ENCODE assay signal across 19 cellular contexts in the genomic region with DNA sequence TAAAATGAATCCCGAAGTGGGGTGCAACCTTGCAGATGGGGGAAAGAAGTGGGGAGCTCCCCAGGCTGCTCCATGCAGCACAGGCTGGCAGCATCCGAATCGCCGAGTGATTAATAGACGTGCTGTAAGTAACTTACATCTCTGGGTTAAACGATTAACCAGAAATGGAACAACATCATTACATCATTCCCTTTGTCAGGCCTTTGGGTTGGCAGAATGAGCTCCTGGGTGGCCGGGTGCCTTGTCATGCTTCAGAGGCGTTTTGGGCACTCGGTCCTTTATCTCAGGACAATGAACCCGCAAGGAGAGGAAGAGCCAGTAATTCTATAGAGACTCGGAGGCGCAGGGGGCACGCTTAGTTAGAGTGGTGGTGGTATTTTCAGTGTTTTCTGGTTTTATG.
DNase-seq lines count a peak whose midpoint lies in the region; ATAC-seq and FAIRE-seq lines count a peak whose summit lies in the region.
"Had no signal": no experiment of that assay in that cellular context is flagged by ENCODE, and none has a peak within 500 bp of the region (broad histone marks: within the 10 kb centered on the region; RNA-seq: fewer than 3 reads in every experiment).

No MANE protein-coding gene starts in this region.

- in situ Hi-C loops in Caki2 (cut with HindIII; ENCODE audit: low pct_unique_long_range_greater_than_20kb, low sequenced_read_pairs): no loop called here

- no peak for FAIRE-seq in RCC 7860 (lab: Jason Lieb, UNC)
- FAIRE-seq: D721Med, GM12892 had no signal

- peak; percentile 83 for DNase-seq in Caki2 (ENCODE audit: low read depth)
- peak; percentile 49 for DNase-seq in RCC 7860 (ENCODE audit: low spot score)
- peak; percentile 75 for DNase-seq in kidney tubule cell (ENCODE audit: low spot score)
- DNase-seq in retina: peak; percentile 25
- DNase-seq in GDM1 (lab: John Stamatoyannopoulos, UW): no peak
- DNase-seq: Caco-2; CD4-positive, CD25-positive, alpha-beta regulatory T cell; CD8-positive, alpha-beta T cell; DMS 273 treated with DMSO at 0.1 percent for 48 hours; DMS79; EL; GF-D8; H9 had no signal

- ATAC-seq in HG02884 (IDR thresholded peaks at IDR 0.05; ENCODE audit: unreplicated experiment) (no peak), HG03196 (IDR thresholded peaks at IDR 0.05; ENCODE audit: unreplicated experiment) (no peak)
- ATAC-seq: CD8-positive, alpha-beta T cell; GM23338; HCT116 had no signal
